8 cellular contexts compared by ENCODE assay signal in the genomic region with DNA sequence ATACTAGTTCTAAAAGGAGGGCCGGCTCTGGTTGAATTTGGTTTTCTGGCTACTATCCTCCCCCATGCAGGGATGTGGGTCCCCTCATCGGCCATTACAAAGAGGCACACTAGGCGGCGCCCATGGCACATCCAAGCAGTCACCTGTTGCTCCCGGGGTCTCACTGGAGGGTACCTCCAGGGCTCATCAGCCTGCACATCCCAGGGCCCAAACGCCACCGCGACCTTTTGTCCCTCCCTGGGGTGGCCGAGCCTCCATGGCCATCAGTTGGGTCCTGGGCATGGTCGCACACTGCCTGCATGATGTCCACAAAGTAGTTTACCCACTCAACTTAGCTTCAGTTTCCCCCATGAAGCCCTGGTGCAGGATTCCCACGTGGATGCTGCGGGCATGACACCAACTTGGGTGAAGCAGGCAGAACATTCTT. TPM values are rescaled to one million over a fixed set of nuclear protein-coding genes. Genes with fewer than 3 reads are reported as not detected.
A peak's percentile ranks its signal among the peaks of the same experiment; 100 is the strongest.
DNase-seq lines count a peak whose midpoint lies in the region; ATAC-seq and TF ChIP-seq lines count a peak whose summit lies in the region.

No MANE protein-coding gene starts in this region.

- DNase-seq in D341Med (ENCODE audit: low spot score), result peak; percentile 72
- DNase-seq in HuH-7 (ENCODE audit: low spot score), result peak; percentile 74
- DNase-seq in activated B cell treated with CpG ODN at 0.5 μM for 24 hours, result no peak
- DNase-seq in fibroblast of pulmonary artery (ENCODE audit: low read depth), result peak; percentile 25
- DNase-seq in nucleus accumbens (lab: John Stamatoyannopoulos, UW), result peak in 42 of 56 donors; percentile 6 to 75 (median 31)
- no peak for DNase-seq in central memory CD4-positive, alpha-beta T cell
- no peak for DNase-seq in DMS79 treated with DMSO at 0.1 percent for 48 hours (lab: John Stamatoyannopoulos, UW)

- H3K27me3 Mint-ChIP-seq in activated B cell treated with CpG ODN at 0.5 μM for 24 hours, result no peaks in the 10 kb centered on the region
- no peaks in the 10 kb centered on the region for H3K27me3 Mint-ChIP-seq in stimulated activated memory B cell treated with anti-CD40 and anti-IgM and Interleukin-4, amounts not matched to agents 10 μg/mL and 1 μg/mL and 100 μg/mL, for 72 hours

- CTCF ChIA-PET in activated B cell treated with CpG ODN at 0.5 μM for 24 hours (lab: Charles Lee), result interaction anchor here (1.4 to 5.9 kb wide), 5 partner anchors 18 to 64 kb away, joined by 4 to 37 read pairs (median 6); a partner anchor contains a TSS

- intact Hi-C loops in activated B cell treated with CpG ODN at 0.5 μM for 24 hours (cut with micrococcal nuclease), result loop anchor here (10.0 kb wide), 1 partner anchor 183 kb away; no protein-coding TSS in a partner anchor

- no peak for TF ChIP-seq CTCF in activated B cell treated with CpG ODN at 0.5 μM for 24 hours (IDR thresholded peaks at IDR 0.05)
- peak; percentile 71 for TF ChIP-seq CTCF in fibroblast of pulmonary artery (IDR thresholded peaks at IDR 0.05; ENCODE audit: low read length, missing control alignments)

- no peak overlapping the region for H3K4me3 Mint-ChIP-seq in activated B cell treated with CpG ODN at 0.5 μM for 24 hours
- no peak overlapping the region for H3K4me3 Mint-ChIP-seq in stimulated activated memory B cell treated with anti-CD40 and anti-IgM and Interleukin-4, amounts not matched to agents 10 μg/mL and 1 μg/mL and 100 μg/mL, for 72 hours

- no peak overlapping the region for H3K27ac Mint-ChIP-seq in activated B cell treated with CpG ODN at 0.5 μM for 24 hours
- H3K27ac Mint-ChIP-seq in stimulated activated memory B cell treated with anti-CD40 and anti-IgM and Interleukin-4, amounts not matched to agents 10 μg/mL and 1 μg/mL and 100 μg/mL, for 72 hours, result no peak overlapping the region

- no peaks in the 10 kb centered on the region for H3K9me3 Mint-ChIP-seq in activated B cell treated with CpG ODN at 0.5 μM for 24 hours
- H3K9me3 Mint-ChIP-seq in stimulated activated memory B cell treated with anti-CD40 and anti-IgM and Interleukin-4, amounts not matched to agents 10 μg/mL and 1 μg/mL and 100 μg/mL, for 72 hours, result no peaks in the 10 kb centered on the region

- POLR2A ChIA-PET in activated B cell treated with CpG ODN at 0.5 μM for 24 hours (lab: Charles Lee), result interaction anchor here (2.7 kb wide), 1 partner anchor 29 kb away, joined by 7 read pairs; a partner anchor contains a TSS

- H3K4me1 Mint-ChIP-seq in activated B cell treated with CpG ODN at 0.5 μM for 24 hours, result peaks cover 38% of the 10 kb centered on the region
- peaks cover 31% of the 10 kb centered on the region for H3K4me1 Mint-ChIP-seq in stimulated activated memory B cell treated with anti-CD40 and anti-IgM and Interleukin-4, amounts not matched to agents 10 μg/mL and 1 μg/mL and 100 μg/mL, for 72 hours

- peak; percentile 40 for ATAC-seq in activated B cell treated with CpG ODN at 0.5 μM for 24 hours (ENCODE audit: low read depth)
- no peak for ATAC-seq in stimulated activated memory B cell treated with anti-CD40 and anti-IgM and Interleukin-4, amounts not matched to agents 10 μg/mL and 1 μg/mL and 100 μg/mL, for 72 hours

- H3K4me3 ChIP-seq in fibroblast of pulmonary artery (replicated peaks; ENCODE audit: low read depth, low read length), result no peak overlapping the region

- peaks cover 7% of the 10 kb centered on the region for H3K36me3 Mint-ChIP-seq in activated B cell treated with CpG ODN at 0.5 μM for 24 hours (ENCODE audit: low read depth)
- peaks cover 10% of the 10 kb centered on the region for H3K36me3 Mint-ChIP-seq in stimulated activated memory B cell treated with anti-CD40 and anti-IgM and Interleukin-4, amounts not matched to agents 10 μg/mL and 1 μg/mL and 100 μg/mL, for 72 hours

RNA-seq across cellular contexts. Expression of a gene that starts 28.3 kb away (rescaled TPM):
- 111 and 124 TPM in 2 replicates for total RNA-seq in activated B cell treated with CpG ODN at 0.5 μM for 24 hours

RNA-seq across cellular contexts. Expression of a gene that starts 46.2 kb away (rescaled TPM):
- 3.5 and 3.7 TPM in 2 replicates for total RNA-seq in activated B cell treated with CpG ODN at 0.5 μM for 24 hours

RNA-seq across cellular contexts. Expression of a gene that starts 56.9 kb away (rescaled TPM):
- total RNA-seq in activated B cell treated with CpG ODN at 0.5 μM for 24 hours, result 0.07 and 0.15 TPM in 2 replicates

Comparison
In these comparisons a context has a peak if more than half of its experiments do, and no peak if none do; other contexts are left out.
1. DNase-seq: peak in D341Med (single experiment), HuH-7 (single experiment), fibroblast of pulmonary artery (single experiment) and nucleus accumbens (42 of 56); none in activated B cell treated with CpG ODN at 0.5 μM for 24 hours (single experiment), central memory CD4-positive, alpha-beta T cell (single experiment) and DMS79 treated with DMSO at 0.1 percent for 48 hours (single experiment).